ENCODE assay signal across 8 cellular contexts in genomic region chr2:33598472-33599174, GRCh38. TPM values are rescaled to one million over a fixed set of nuclear protein-coding genes. Genes with fewer than 3 reads are reported as not detected.
DNase-seq lines count a peak whose midpoint lies in the region; ATAC-seq, FAIRE-seq and TF ChIP-seq lines count a peak whose summit lies in the region.

No MANE protein-coding gene starts in this region.

- peak overlapping the region; percentile 81 for H3K4me2 ChIP-seq in neural progenitor cell

- no peaks in the 10 kb centered on the region for H3K9me3 Mint-ChIP-seq in neural progenitor cell

- H3K79me2 ChIP-seq in ACC112 (ENCODE audit: control insufficient read depth, insufficient read depth, low read length, unreplicated experiment) (peaks cover 45% of the 10 kb centered on the region), neural progenitor cell (ENCODE audit: low read depth) (peaks cover 27% of the 10 kb centered on the region)

- H3K4me3 ChIP-seq in ACC112 (ENCODE audit: low read depth, low read length) (peak overlapping the region; percentile 89), neural progenitor cell (peak overlapping the region; percentile 55)

- H3K27me3 ChIP-seq in ACC112 (ENCODE audit: insufficient read depth, low read length): no peaks in the 10 kb centered on the region
- no peaks in the 10 kb centered on the region for H3K27me3 ChIP-seq in neural progenitor cell

- no peak for FAIRE-seq in urothelium cell line (lab: Jason Lieb, UNC)

- DNase-seq in NCI-H510A (lab: John Stamatoyannopoulos, UW) (peak; percentile 2), fibroblast of peridontal ligament (ENCODE audit: extremely low read depth) (peak; percentile 47), neural progenitor cell (ENCODE audit: low spot score) (peak; percentile 52), urothelium cell line (ENCODE audit: low spot score) (peak; percentile 33)
- DNase-seq in activated T-cell treated with anti-CD3 and anti-CD28 coated beads, Interleukin-2, amount 50 U/mL, for 1 hour: peak; percentile 44

- H3K9me3 ChIP-seq in neural progenitor cell (ENCODE audit: low read depth): no peaks in the 10 kb centered on the region

- H2AFZ ChIP-seq in ACC112 (ENCODE audit: low read length, unreplicated experiment) (peak overlapping the region; percentile 77), neural progenitor cell (replicated peaks) (peak overlapping the region; percentile 93)

- no peaks in the 10 kb centered on the region for H4K20me1 ChIP-seq in neural progenitor cell (ENCODE audit: low read depth)

- peak overlapping the region; percentile 45; the same call in 1 of the 2 replicates for H3K27ac ChIP-seq in ACC112 (ENCODE audit: low read depth, low read length)
- no peak overlapping the region for H3K27ac ChIP-seq in neural progenitor cell

- peaks cover 8% of the 10 kb centered on the region for H3K36me3 Mint-ChIP-seq in neural progenitor cell

- peaks cover 5% of the 10 kb centered on the region; the same call in 1 of the 2 replicates for H3K36me3 ChIP-seq in ACC112 (ENCODE audit: insufficient read depth, low read length)
- no peaks in the 10 kb centered on the region for H3K36me3 ChIP-seq in neural progenitor cell

- no peak for TF ChIP-seq CTCF in neural progenitor cell (IDR thresholded peaks at IDR 0.05)

- H3K4me1 ChIP-seq in ACC112 (ENCODE audit: control insufficient read depth, insufficient read depth, low read length, unreplicated experiment) (peaks cover 12% of the 10 kb centered on the region), neural progenitor cell (peaks cover 15% of the 10 kb centered on the region)

- H3K4me3 Mint-ChIP-seq in neural progenitor cell: peak overlapping the region; percentile 96

- ATAC-seq in GM18502 (IDR thresholded peaks at IDR 0.05; ENCODE audit: poor library complexity, unreplicated experiment) (peak; percentile 60), HG02885 (IDR thresholded peaks at IDR 0.05; ENCODE audit: poor library complexity, unreplicated experiment) (peak; percentile 56)

- H3K27me3 Mint-ChIP-seq in neural progenitor cell (ENCODE audit: insufficient read depth, low read depth): peaks cover 7% of the 10 kb centered on the region

- H3K9ac ChIP-seq in neural progenitor cell: no peak overlapping the region

- peaks cover 18% of the 10 kb centered on the region for H3K4me1 Mint-ChIP-seq in neural progenitor cell

- H3F3A ChIP-seq in neural progenitor cell (ENCODE audit: low read depth): no peaks in the 10 kb centered on the region

- peak overlapping the region; percentile 86 for H3K27ac Mint-ChIP-seq in neural progenitor cell

RNA-seq across cellular contexts. Expression of gene FAM98A, which starts 0.5 kb away (rescaled TPM):
- 13.3 and 16.5 TPM in 2 replicates for total RNA-seq in neural progenitor cell (ENCODE audit: low replicate concordance)

Comparison
In these comparisons a context has a peak if more than half of its experiments do, and no peak if none do; other contexts are left out.
1. DNase-seq: peak in every context shown above with its lines; median percentile 52 in neural progenitor cell; 47 in fibroblast of peridontal ligament; 44 in activated T-cell treated with anti-CD3 and anti-CD28 coated beads, Interleukin-2, amount 50 U/mL, for 1 hour; 33 in urothelium cell line; 2 in NCI-H510A.